Comparison of ENCODE assay signal across 1 cellular context in the genomic region with DNA sequence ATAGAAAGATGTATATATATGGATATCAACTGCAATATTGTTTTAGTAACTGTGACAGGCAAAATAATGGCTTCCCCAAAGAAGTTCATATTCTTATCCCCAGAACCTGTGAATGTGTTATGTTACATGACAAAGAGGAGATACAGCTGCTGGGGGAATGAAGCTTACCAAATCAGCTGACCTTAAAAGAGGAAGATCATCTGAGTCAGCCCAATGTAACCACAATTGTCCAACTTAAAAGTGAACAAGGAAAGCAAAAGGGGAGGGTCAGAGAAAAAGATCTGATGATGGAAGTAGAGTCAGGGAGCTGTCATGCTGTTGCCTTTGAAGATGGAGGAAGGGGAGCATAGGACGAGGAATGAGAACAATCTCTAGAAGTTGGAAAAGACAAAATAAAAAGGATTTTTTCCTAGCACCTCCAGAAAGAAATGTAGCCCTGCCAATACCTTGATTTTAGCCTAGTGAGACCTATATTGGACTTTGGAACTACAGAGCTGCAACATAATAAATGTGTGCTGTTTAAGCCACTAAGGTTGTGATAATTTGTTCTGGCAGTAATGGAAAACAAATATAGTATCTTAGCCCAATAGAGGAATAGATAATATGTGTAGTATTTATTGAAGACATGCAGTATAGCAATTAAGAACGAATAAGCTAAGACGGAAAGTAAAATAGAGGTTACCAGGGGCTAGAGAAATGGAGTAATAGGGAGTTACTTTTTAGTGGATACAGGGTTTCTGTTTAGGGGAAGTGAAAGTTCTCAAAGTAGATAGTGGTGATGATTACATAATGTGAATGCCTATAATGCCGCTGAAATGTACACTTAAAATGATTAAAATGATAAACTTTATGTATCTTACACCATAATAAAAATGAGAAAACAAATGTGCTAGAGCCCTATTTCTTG.
A peak's percentile ranks its signal among the peaks of the same experiment; 100 is the strongest.
TF ChIP-seq lines count a peak whose summit lies in the region.

No MANE protein-coding gene starts in this region.

TF ChIP-seq in GM12878, 131 proteins besides CTCF, POLR2A, EP300 and RAD21 (continued from another document and continues in another):
- TF ChIP-seq, protein P1, sequence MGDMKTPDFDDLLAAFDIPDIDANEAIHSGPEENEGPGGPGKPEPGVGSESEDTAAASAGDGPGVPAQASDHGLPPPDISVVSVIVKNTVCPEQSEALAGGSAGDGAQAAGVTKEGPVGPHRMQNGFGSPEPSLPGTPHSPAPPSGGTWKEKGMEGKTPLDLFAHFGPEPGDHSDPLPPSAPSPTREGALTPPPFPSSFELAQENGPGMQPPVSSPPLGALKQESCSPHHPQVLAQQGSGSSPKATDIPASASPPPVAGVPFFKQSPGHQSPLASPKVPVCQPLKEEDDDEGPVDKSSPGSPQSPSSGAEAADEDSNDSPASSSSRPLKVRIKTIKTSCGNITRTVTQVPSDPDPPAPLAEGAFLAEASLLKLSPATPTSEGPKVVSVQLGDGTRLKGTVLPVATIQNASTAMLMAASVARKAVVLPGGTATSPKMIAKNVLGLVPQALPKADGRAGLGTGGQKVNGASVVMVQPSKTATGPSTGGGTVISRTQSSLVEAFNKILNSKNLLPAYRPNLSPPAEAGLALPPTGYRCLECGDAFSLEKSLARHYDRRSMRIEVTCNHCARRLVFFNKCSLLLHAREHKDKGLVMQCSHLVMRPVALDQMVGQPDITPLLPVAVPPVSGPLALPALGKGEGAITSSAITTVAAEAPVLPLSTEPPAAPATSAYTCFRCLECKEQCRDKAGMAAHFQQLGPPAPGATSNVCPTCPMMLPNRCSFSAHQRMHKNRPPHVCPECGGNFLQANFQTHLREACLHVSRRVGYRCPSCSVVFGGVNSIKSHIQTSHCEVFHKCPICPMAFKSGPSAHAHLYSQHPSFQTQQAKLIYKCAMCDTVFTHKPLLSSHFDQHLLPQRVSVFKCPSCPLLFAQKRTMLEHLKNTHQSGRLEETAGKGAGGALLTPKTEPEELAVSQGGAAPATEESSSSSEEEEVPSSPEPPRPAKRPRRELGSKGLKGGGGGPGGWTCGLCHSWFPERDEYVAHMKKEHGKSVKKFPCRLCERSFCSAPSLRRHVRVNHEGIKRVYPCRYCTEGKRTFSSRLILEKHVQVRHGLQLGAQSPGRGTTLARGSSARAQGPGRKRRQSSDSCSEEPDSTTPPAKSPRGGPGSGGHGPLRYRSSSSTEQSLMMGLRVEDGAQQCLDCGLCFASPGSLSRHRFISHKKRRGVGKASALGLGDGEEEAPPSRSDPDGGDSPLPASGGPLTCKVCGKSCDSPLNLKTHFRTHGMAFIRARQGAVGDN (IDR thresholded peaks at IDR 0.05): no peak
- no peak for TF ChIP-seq CBFB (IDR thresholded peaks at IDR 0.05; ENCODE audit: low read depth)
- TF ChIP-seq YY1 (IDR thresholded peaks at IDR 0.05; ENCODE audit: low read depth, low read length): no peak
- no peak for TF ChIP-seq TCF3 (IDR thresholded peaks at IDR 0.05; ENCODE audit: borderline replicate concordance, insufficient read depth, low read depth, low read length)
- TF ChIP-seq, protein P2, sequence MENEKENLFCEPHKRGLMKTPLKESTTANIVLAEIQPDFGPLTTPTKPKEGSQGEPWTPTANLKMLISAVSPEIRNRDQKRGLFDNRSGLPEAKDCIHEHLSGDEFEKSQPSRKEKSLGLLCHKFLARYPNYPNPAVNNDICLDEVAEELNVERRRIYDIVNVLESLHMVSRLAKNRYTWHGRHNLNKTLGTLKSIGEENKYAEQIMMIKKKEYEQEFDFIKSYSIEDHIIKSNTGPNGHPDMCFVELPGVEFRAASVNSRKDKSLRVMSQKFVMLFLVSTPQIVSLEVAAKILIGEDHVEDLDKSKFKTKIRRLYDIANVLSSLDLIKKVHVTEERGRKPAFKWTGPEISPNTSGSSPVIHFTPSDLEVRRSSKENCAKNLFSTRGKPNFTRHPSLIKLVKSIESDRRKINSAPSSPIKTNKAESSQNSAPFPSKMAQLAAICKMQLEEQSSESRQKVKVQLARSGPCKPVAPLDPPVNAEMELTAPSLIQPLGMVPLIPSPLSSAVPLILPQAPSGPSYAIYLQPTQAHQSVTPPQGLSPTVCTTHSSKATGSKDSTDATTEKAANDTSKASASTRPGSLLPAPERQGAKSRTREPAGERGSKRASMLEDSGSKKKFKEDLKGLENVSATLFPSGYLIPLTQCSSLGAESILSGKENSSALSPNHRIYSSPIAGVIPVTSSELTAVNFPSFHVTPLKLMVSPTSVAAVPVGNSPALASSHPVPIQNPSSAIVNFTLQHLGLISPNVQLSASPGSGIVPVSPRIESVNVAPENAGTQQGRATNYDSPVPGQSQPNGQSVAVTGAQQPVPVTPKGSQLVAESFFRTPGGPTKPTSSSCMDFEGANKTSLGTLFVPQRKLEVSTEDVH (IDR thresholded peaks at IDR 0.05; ENCODE audit: low read depth, partially characterized antibody): no peak
- no peak for TF ChIP-seq BCL3 (IDR thresholded peaks at IDR 0.05; ENCODE audit: borderline replicate concordance, insufficient read depth, low read depth, low read length, poor library complexity, severe bottlenecking)
- TF ChIP-seq TARDBP (IDR thresholded peaks at IDR 0.05; ENCODE audit: borderline replicate concordance): no peak
- no peak for TF ChIP-seq MXI1 (IDR thresholded peaks at IDR 0.05; ENCODE audit: low read depth, low read length)
- TF ChIP-seq YBX1 (IDR thresholded peaks at IDR 0.05): no peak
- TF ChIP-seq CEBPB (IDR thresholded peaks at IDR 0.05; ENCODE audit: borderline replicate concordance in 1 of 2, low read depth in 2 of 2, low read length in 2 of 2): no peak
- no peak; a peak in 1 of 4 replicates for TF ChIP-seq ETV6 (conservative IDR thresholded peaks at IDR 0.05 in 1 of 2, IDR thresholded peaks at IDR 0.05 in 1 of 2; ENCODE audit: borderline replicate concordance in 1 of 2, low read depth in 1 of 2)
- TF ChIP-seq BHLHE40 (IDR thresholded peaks at IDR 0.05; ENCODE audit: borderline replicate concordance in 1 of 2, low read depth in 2 of 2, low read length in 1 of 2): 0 out of 4 replicates have a peak, but pooled peaks of 1 of the 2 experiments have one; percentile 15
- no peak for TF ChIP-seq ZZZ3 (IDR thresholded peaks at IDR 0.05; ENCODE audit: control insufficient read depth, insufficient read length, low read depth)
- TF ChIP-seq TBL1XR1 (IDR thresholded peaks at IDR 0.05; ENCODE audit: low read depth, low read length): no peak
- peak; percentile 59; the same call in 1 of the 2 replicates for TF ChIP-seq NFIC (IDR thresholded peaks at IDR 0.05; ENCODE audit: low read depth, low read length)
- TF ChIP-seq POU2F2 (IDR thresholded peaks at IDR 0.05; ENCODE audit: borderline replicate concordance, low read depth, low read length): no peak
- no peak for TF ChIP-seq CREB1 (IDR thresholded peaks at IDR 0.05; ENCODE audit: low read depth)
- TF ChIP-seq NRF1 (conservative IDR thresholded peaks at IDR 0.05; ENCODE audit: low read depth, low read length): no peak
- no peak for TF ChIP-seq ASH2L (IDR thresholded peaks at IDR 0.05; ENCODE audit: borderline replicate concordance, low read depth)
- TF ChIP-seq MYC (IDR thresholded peaks at IDR 0.05; ENCODE audit: insufficient read depth, insufficient read length, insufficient replicate concordance, low read length, severe bottlenecking): no peak
- TF ChIP-seq, protein P3, sequence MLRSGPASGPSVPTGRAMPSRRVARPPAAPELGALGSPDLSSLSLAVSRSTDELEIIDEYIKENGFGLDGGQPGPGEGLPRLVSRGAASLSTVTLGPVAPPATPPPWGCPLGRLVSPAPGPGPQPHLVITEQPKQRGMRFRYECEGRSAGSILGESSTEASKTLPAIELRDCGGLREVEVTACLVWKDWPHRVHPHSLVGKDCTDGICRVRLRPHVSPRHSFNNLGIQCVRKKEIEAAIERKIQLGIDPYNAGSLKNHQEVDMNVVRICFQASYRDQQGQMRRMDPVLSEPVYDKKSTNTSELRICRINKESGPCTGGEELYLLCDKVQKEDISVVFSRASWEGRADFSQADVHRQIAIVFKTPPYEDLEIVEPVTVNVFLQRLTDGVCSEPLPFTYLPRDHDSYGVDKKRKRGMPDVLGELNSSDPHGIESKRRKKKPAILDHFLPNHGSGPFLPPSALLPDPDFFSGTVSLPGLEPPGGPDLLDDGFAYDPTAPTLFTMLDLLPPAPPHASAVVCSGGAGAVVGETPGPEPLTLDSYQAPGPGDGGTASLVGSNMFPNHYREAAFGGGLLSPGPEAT (IDR thresholded peaks at IDR 0.05; ENCODE audit: low read depth): no peak
- TF ChIP-seq CBX3 (IDR thresholded peaks at IDR 0.05; ENCODE audit: borderline replicate concordance, low read depth): no peak
- no peak for TF ChIP-seq BCLAF1 (IDR thresholded peaks at IDR 0.05)
- no peak for TF ChIP-seq NR2C2 (IDR thresholded peaks at IDR 0.05; ENCODE audit: borderline replicate concordance, control insufficient read depth, insufficient read length, low read depth)
- TF ChIP-seq, protein P4, sequence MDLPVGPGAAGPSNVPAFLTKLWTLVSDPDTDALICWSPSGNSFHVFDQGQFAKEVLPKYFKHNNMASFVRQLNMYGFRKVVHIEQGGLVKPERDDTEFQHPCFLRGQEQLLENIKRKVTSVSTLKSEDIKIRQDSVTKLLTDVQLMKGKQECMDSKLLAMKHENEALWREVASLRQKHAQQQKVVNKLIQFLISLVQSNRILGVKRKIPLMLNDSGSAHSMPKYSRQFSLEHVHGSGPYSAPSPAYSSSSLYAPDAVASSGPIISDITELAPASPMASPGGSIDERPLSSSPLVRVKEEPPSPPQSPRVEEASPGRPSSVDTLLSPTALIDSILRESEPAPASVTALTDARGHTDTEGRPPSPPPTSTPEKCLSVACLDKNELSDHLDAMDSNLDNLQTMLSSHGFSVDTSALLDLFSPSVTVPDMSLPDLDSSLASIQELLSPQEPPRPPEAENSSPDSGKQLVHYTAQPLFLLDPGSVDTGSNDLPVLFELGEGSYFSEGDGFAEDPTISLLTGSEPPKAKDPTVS (IDR thresholded peaks at IDR 0.05; ENCODE audit: low read depth, low read length): no peak
- TF ChIP-seq BCL11A (IDR thresholded peaks at IDR 0.05; ENCODE audit: low read depth, low read length): no peak
- TF ChIP-seq TCF12 (IDR thresholded peaks at IDR 0.05; ENCODE audit: low read depth, low read length): 0 out of 2 replicates have a peak, but pooled peaks have one; percentile 22
- no peak for TF ChIP-seq ZBED1 (IDR thresholded peaks at IDR 0.05; ENCODE audit: borderline replicate concordance)
- no peak for TF ChIP-seq CHD1 (IDR thresholded peaks at IDR 0.05; ENCODE audit: low read depth, low read length)
- peak; percentile 66 for TF ChIP-seq RAD51 (IDR thresholded peaks at IDR 0.05)
- TF ChIP-seq IKZF2 (IDR thresholded peaks at IDR 0.05): peak; percentile 76 to 86
- TF ChIP-seq RBBP5 (conservative IDR thresholded peaks at IDR 0.05): no peak
- TF ChIP-seq PAX8 (IDR thresholded peaks at IDR 0.05): no peak
- no peak for TF ChIP-seq FOS (IDR thresholded peaks at IDR 0.05; ENCODE audit: borderline replicate concordance, extremely low read depth, insufficient read length)
- no peak for TF ChIP-seq NR2F1 (conservative IDR thresholded peaks at IDR 0.05)
- no peak for TF ChIP-seq E2F4 (IDR thresholded peaks at IDR 0.05; ENCODE audit: low read depth, low read length)
- no peak for TF ChIP-seq IRF3 (IDR thresholded peaks at IDR 0.05)
- TF ChIP-seq RB1 (IDR thresholded peaks at IDR 0.05; ENCODE audit: borderline replicate concordance): no peak
